In the genomic region with DNA sequence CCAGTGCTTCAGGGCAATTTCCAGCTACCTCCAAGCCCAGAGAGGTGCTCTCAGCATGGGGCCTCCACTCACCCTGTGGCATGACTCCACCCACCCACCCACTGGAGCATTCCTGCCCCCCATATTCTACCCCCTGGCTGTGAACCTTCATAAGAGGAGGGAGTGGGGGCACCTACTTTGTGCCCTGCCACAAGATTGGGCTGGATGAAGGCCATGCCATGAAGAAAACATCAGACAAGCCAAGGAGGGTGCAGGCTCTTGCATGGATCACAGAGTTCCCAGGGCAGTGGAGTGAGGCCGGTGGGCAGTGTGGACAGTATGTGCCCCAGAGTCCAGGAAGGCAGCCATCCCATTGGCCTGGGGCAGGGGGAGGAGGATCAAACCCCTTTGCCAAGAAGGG, we compare ENCODE assay signal across 16 cellular contexts.
A peak's percentile ranks its signal among the peaks of the same experiment; 100 is the strongest.
DNase-seq lines count a peak whose midpoint lies in the region; ATAC-seq and TF ChIP-seq lines count a peak whose summit lies in the region.
"Had no signal": no experiment of that assay in that cellular context is flagged by ENCODE, and none has a peak within 500 bp of the region (broad histone marks: within the 10 kb centered on the region; RNA-seq: fewer than 3 reads in every experiment).

No MANE protein-coding gene starts in this region.

- no peak overlapping the region for H4K91ac ChIP-seq in neuronal stem cell (ENCODE audit: low read depth, low read length, poor library complexity)

- no peaks in the 10 kb centered on the region for H3K4me1 Mint-ChIP-seq in endodermal cell
- H3K4me1 Mint-ChIP-seq in Caco-2 (ENCODE audit: low read depth, unreplicated experiment): no peaks in the 10 kb centered on the region
- H3K4me1 Mint-ChIP-seq: CD4-positive, alpha-beta memory T cell had no signal

- H2BK5ac ChIP-seq in neuronal stem cell (ENCODE audit: low read length): no peak overlapping the region

- peak overlapping the region; percentile 45 for H3K23ac ChIP-seq in neuronal stem cell (ENCODE audit: low read depth, low read length, poor library complexity)

- POLR2A ChIA-PET in Caco-2 (lab: Charles Lee): no interaction called here

- H3K9me3 Mint-ChIP-seq in endodermal cell: no peaks in the 10 kb centered on the region
- H3K9me3 Mint-ChIP-seq in Caco-2 (ENCODE audit: unreplicated experiment): no peaks in the 10 kb centered on the region

- DNase-seq in endodermal cell (peak; percentile 18), neuronal stem cell (ENCODE audit: low spot score) (no peak), renal cortical epithelial cell (ENCODE audit: low read depth) (peak; percentile 53), SIG-M5 treated with dmso at 0.1 percent for 504 hours (lab: John Stamatoyannopoulos, UW; ENCODE audit: unreplicated experiment) (no peak), left lung (no peak), left colon (no peak), Caco-2 (no peak)
- DNase-seq: C1 segment of cervical spinal cord; Calu3; CD4-positive, alpha-beta memory T cell; DMS53; DMS79 treated with DMSO at 0.1 percent for 48 hours; GF-D8; GM23248; H7; HCEC 1CT had no signal

- intact Hi-C loops in left lung (cut with DNase I): no loop called here
- intact Hi-C loops in left colon (cut with DNase I, micrococcal nuclease): no loop called here
- intact Hi-C loops in Caco-2 (cut with micrococcal nuclease; ENCODE audit: unreplicated experiment): no loop called here

- no peak overlapping the region for H3K14ac ChIP-seq in neuronal stem cell (ENCODE audit: low read length)

- H3K4me2 ChIP-seq in neuronal stem cell (ENCODE audit: insufficient read depth, low read length, poor library complexity, severe bottlenecking): no peak overlapping the region

- H3K36me3 ChIP-seq in endodermal cell (ENCODE audit: control insufficient read depth, insufficient read depth, low read length) (no peaks in the 10 kb centered on the region), neuronal stem cell (replicated peaks in 1 of 2; ENCODE audit: control insufficient read depth in 2 of 2, insufficient read depth in 2 of 2, low read length in 2 of 2) (no peaks in the 10 kb centered on the region), left lung (no peaks in the 10 kb centered on the region), Caco-2 (ENCODE audit: control insufficient read depth, insufficient read depth, low read length) (no peaks in the 10 kb centered on the region)

- no peak overlapping the region for H2BK15ac ChIP-seq in neuronal stem cell (ENCODE audit: low read length)

- no peak overlapping the region for H2BK120ac ChIP-seq in neuronal stem cell (ENCODE audit: low read depth, low read length)

- H3K4me3 Mint-ChIP-seq in endodermal cell (no peak overlapping the region), Caco-2 (ENCODE audit: unreplicated experiment) (no peak overlapping the region)
- H3K4me3 Mint-ChIP-seq: CD4-positive, alpha-beta memory T cell had no signal

- ATAC-seq in left lung (no peak), left colon (no peak)

- H2AFZ ChIP-seq in neuronal stem cell (ENCODE audit: low read length): no peak overlapping the region
- H2AFZ ChIP-seq: GM23248 had no signal

- H3K4me3 ChIP-seq in endodermal cell (ENCODE audit: low read length) (no peak overlapping the region), neuronal stem cell (ENCODE audit: low read length in 2 of 2) (no peak overlapping the region), left lung (no peak overlapping the region), Caco-2 (ENCODE audit: low read depth, low read length) (no peak overlapping the region)
- H3K4me3 ChIP-seq: GM23248 had no signal

- 85% methylated on average over 1 of the region's 1 CpG; no CpG with 5 or more reads in 1 of the 2 experiments for WGBS in endodermal cell (ENCODE audit: insufficient coverage in 1 of 2, insufficient read length in 1 of 2), 2 experiments
- no CpG with 5 or more reads among the region's 1 CpG for WGBS in neuronal stem cell (ENCODE audit: extremely low coverage in 2 of 2, insufficient read length in 2 of 2, insufficient replicate concordance in 1 of 2), 2 donors

- no peak overlapping the region for H2BK12ac ChIP-seq in neuronal stem cell (ENCODE audit: low read length)

- TF ChIP-seq CTCF in endodermal cell (conservative IDR thresholded peaks at IDR 0.05) (no peak), left lung (IDR thresholded peaks at IDR 0.05) (no peak), Caco-2 (IDR thresholded peaks at IDR 0.05; ENCODE audit: insufficient read depth in 1 of 2, low read depth in 1 of 2, low read length in 1 of 2, severe bottlenecking in 1 of 2, unreplicated experiment in 1 of 2) (no peak)

- H3K27ac ChIP-seq in endodermal cell (ENCODE audit: low read depth, low read length): no peak overlapping the region
- H3K27ac ChIP-seq in neuronal stem cell (replicated peaks; ENCODE audit: low read length): no peak overlapping the region
- H3K27ac ChIP-seq in left lung: no peak overlapping the region
- H3K27ac ChIP-seq: GM23248 had no signal

- H3K27me3 ChIP-seq in endodermal cell (ENCODE audit: control insufficient read depth, insufficient read depth, low read length, poor library complexity, severe bottlenecking) (no peaks in the 10 kb centered on the region), neuronal stem cell (ENCODE audit: control insufficient read depth in 3 of 3, insufficient read depth in 3 of 3, low read depth in 1 of 3, low read length in 3 of 3) (no peaks in the 10 kb centered on the region), left lung (no peaks in the 10 kb centered on the region), Caco-2 (replicated peaks; ENCODE audit: control insufficient read depth, insufficient read depth, low read length) (no peaks in the 10 kb centered on the region)

- H3K4me1 ChIP-seq in endodermal cell (ENCODE audit: control insufficient read depth, insufficient read depth, low read length): no peaks in the 10 kb centered on the region
- H3K4me1 ChIP-seq in neuronal stem cell (ENCODE audit: control insufficient read depth in 2 of 2, insufficient read depth in 1 of 2, low read depth in 1 of 2, low read length in 2 of 2): peaks cover 0 to 11% of the 10 kb centered on the region in 2 donors
- H3K4me1 ChIP-seq in left lung: no peaks in the 10 kb centered on the region
- no peaks in the 10 kb centered on the region for H3K4me1 ChIP-seq in Caco-2

- H3K79me1 ChIP-seq in neuronal stem cell (ENCODE audit: low read depth, low read length): no peaks in the 10 kb centered on the region

- no peak overlapping the region for H3K27ac Mint-ChIP-seq in endodermal cell
- no peak overlapping the region for H3K27ac Mint-ChIP-seq in Caco-2 (ENCODE audit: unreplicated experiment)
- H3K27ac Mint-ChIP-seq: CD4-positive, alpha-beta memory T cell had no signal

- no peaks in the 10 kb centered on the region for H3K9me3 ChIP-seq in endodermal cell (ENCODE audit: control insufficient read depth, low read length)
- no peaks in the 10 kb centered on the region for H3K9me3 ChIP-seq in neuronal stem cell (replicated peaks in 1 of 2; ENCODE audit: control insufficient read depth in 2 of 2, insufficient read depth in 1 of 2, low read depth in 1 of 2, low read length in 2 of 2)
- H3K9me3 ChIP-seq in left lung: no peaks in the 10 kb centered on the region
- no peaks in the 10 kb centered on the region for H3K9me3 ChIP-seq in Caco-2

- BruUV-seq in Caco-2 (replicated peaks; lab: Mats Ljungman, UMichigan): no TSS peak

- no peaks in the 10 kb centered on the region for H3K36me3 Mint-ChIP-seq in endodermal cell (ENCODE audit: low read depth)
- no peaks in the 10 kb centered on the region for H3K36me3 Mint-ChIP-seq in Caco-2 (ENCODE audit: insufficient read depth, unreplicated experiment)
- H3K36me3 Mint-ChIP-seq: CD4-positive, alpha-beta memory T cell had no signal

- CTCF ChIA-PET in Caco-2 (lab: Charles Lee): no interaction called here

- no peak overlapping the region for H4K8ac ChIP-seq in neuronal stem cell (ENCODE audit: low read depth, low read length)

- no peak overlapping the region for H2AK5ac ChIP-seq in neuronal stem cell (ENCODE audit: low read depth, low read length)

- H3K27me3 Mint-ChIP-seq in endodermal cell (ENCODE audit: insufficient read depth) (peaks cover 18% of the 10 kb centered on the region), Caco-2 (ENCODE audit: insufficient read depth, unreplicated experiment) (no peaks in the 10 kb centered on the region)

- no peak overlapping the region for H3K18ac ChIP-seq in neuronal stem cell (ENCODE audit: low read length)

- H3K9ac ChIP-seq in endodermal cell (ENCODE audit: extremely low read depth, low read length, poor library complexity, severe bottlenecking) (no peak overlapping the region), neuronal stem cell (ENCODE audit: low read depth, low read length, poor library complexity) (no peak overlapping the region)
- H3K9ac ChIP-seq: GM23248 had no signal

- no peak overlapping the region for H3K4ac ChIP-seq in neuronal stem cell (ENCODE audit: low read length)

Comparison
In these comparisons a context has a peak if more than half of its experiments do, and no peak if none do; other contexts are left out.
1. DNase-seq: peak in endodermal cell (single experiment) and renal cortical epithelial cell (single experiment); none in neuronal stem cell (single experiment), SIG-M5 treated with dmso at 0.1 percent for 504 hours (single experiment), left lung (0 of 2), left colon (0 of 2) and Caco-2 (0 of 2).